ENCODE assay signal across 22 cellular contexts in the genomic region with DNA sequence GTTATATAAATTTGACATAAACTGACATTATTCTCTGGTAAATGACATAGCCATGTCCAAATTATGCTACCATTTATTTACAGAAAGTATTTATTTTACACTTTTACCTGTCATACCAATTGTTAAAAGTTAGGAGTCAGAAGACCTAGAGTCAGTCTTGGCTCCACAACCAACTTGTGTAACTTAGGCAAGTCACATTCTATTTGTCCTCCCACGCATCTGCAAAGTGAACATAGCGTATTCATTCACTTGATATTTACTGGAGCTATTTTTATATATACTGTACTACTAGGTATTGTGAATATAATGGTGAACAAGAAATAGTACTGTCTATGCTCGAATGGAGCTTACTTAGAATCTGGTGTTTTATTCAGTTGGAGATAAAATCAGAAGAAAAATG.
"Had no signal": no experiment of that assay in that cellular context is flagged by ENCODE, and none has a peak within 500 bp of the region (broad histone marks: within the 10 kb centered on the region; RNA-seq: fewer than 3 reads in every experiment).

No MANE protein-coding gene starts in this region.

- H3K27me3 ChIP-seq: ascending aorta, tibial artery had no signal

- H3K4me3 Mint-ChIP-seq: activated B cell treated with CpG ODN at 0.5 μM for 24 hours; activated CD4-positive, alpha-beta T cell treated with anti-CD3 and anti-CD28 coated beads for 36 hours; activated T-cell treated with anti-CD3 and anti-CD28 coated beads, Interleukin-2, amount 50 U/mL, for 24 hours; activated T-helper 17 cell treated with anti-CD3 and anti-CD28 coated beads, Interleukin-2, amount 50 U/mL, for 72 hours; endodermal cell; memory B cell; natural killer cell treated with Interleukin-12 subunit alpha and Interleukin-12 subunit beta and Interleukin-15 and Interleukin-18, amount 100 ng/mL, for 72 hours; stimulated activated naive CD8-positive, alpha-beta T cell treated with anti-CD3 and anti-CD28 coated beads, Interleukin-15, Interleukin-2, amounts not matched to agents 100 ng/mL and 50 ng/mL, for 24 hours; T-helper 1 cell treated with Interleukin-12 subunit alpha and Interleukin-12 subunit beta and Interleukin-4 antibody, amounts not matched to agents 30 μg/mL and 1 μg/mL, for 36 hours had no signal

- H3K27ac Mint-ChIP-seq: activated B cell treated with CpG ODN at 0.5 μM for 24 hours; activated CD4-positive, alpha-beta T cell treated with anti-CD3 and anti-CD28 coated beads for 36 hours; activated naive CD4-positive, alpha-beta T cell treated with anti-CD3 and anti-CD28 coated beads, Interleukin-2, amount 50 U/mL, for 72 hours; activated T-cell treated with anti-CD3 and anti-CD28 coated beads, Interleukin-2, amount 50 U/mL, for 24 hours; activated T-helper 17 cell treated with anti-CD3 and anti-CD28 coated beads, Interleukin-2, amount 50 U/mL, for 72 hours; endodermal cell; memory B cell; natural killer cell treated with Interleukin-12 subunit alpha and Interleukin-12 subunit beta and Interleukin-15 and Interleukin-18, amount 100 ng/mL, for 72 hours; progenitor cell of endocrine pancreas; stimulated activated naive CD8-positive, alpha-beta T cell treated with anti-CD3 and anti-CD28 coated beads, Interleukin-15, Interleukin-2, amounts not matched to agents 100 ng/mL and 50 ng/mL, for 24 hours; T-helper 1 cell treated with Interleukin-12 subunit alpha and Interleukin-12 subunit beta and Interleukin-4 antibody, amounts not matched to agents 30 μg/mL and 1 μg/mL, for 36 hours had no signal

- H3K4me1 Mint-ChIP-seq: activated B cell treated with CpG ODN at 0.5 μM for 24 hours; activated CD4-positive, alpha-beta T cell treated with anti-CD3 and anti-CD28 coated beads for 36 hours; activated T-helper 17 cell treated with anti-CD3 and anti-CD28 coated beads, Interleukin-2, amount 50 U/mL, for 72 hours; endodermal cell; memory B cell had no signal

- H3K9me3 Mint-ChIP-seq: activated B cell treated with CpG ODN at 0.5 μM for 24 hours; activated naive CD4-positive, alpha-beta T cell treated with anti-CD3 and anti-CD28 coated beads, Interleukin-2, amount 50 U/mL, for 72 hours; activated T-cell treated with anti-CD3 and anti-CD28 coated beads, Interleukin-2, amount 50 U/mL, for 24 hours; activated T-helper 17 cell treated with anti-CD3 and anti-CD28 coated beads, Interleukin-2, amount 50 U/mL, for 72 hours; endodermal cell; memory B cell; natural killer cell treated with Interleukin-12 subunit alpha and Interleukin-12 subunit beta and Interleukin-15 and Interleukin-18, amount 100 ng/mL, for 72 hours; stimulated activated naive CD8-positive, alpha-beta T cell treated with anti-CD3 and anti-CD28 coated beads, Interleukin-15, Interleukin-2, amounts not matched to agents 100 ng/mL and 50 ng/mL, for 24 hours; T-helper 1 cell treated with Interleukin-12 subunit alpha and Interleukin-12 subunit beta and Interleukin-4 antibody, amounts not matched to agents 30 μg/mL and 1 μg/mL, for 36 hours had no signal

- ATAC-seq: activated CD4-positive, alpha-beta T cell treated with anti-CD3 and anti-CD28 coated beads for 36 hours; activated naive CD4-positive, alpha-beta T cell treated with anti-CD3 and anti-CD28 coated beads, Interleukin-2, amount 50 U/mL, for 72 hours; activated T-helper 17 cell treated with anti-CD3 and anti-CD28 coated beads, Interleukin-2, amount 50 U/mL, for 72 hours; left ventricle myocardium superior; natural killer cell treated with Interleukin-12 subunit alpha and Interleukin-12 subunit beta and Interleukin-15 and Interleukin-18, amount 100 ng/mL, for 72 hours had no signal

- H3K27me3 Mint-ChIP-seq: activated B cell treated with CpG ODN at 0.5 μM for 24 hours; activated CD4-positive, alpha-beta T cell treated with anti-CD3 and anti-CD28 coated beads for 36 hours; activated T-cell treated with anti-CD3 and anti-CD28 coated beads, Interleukin-2, amount 50 U/mL, for 24 hours; activated T-helper 17 cell treated with anti-CD3 and anti-CD28 coated beads, Interleukin-2, amount 50 U/mL, for 72 hours; memory B cell; natural killer cell treated with Interleukin-12 subunit alpha and Interleukin-12 subunit beta and Interleukin-15 and Interleukin-18, amount 100 ng/mL, for 72 hours; progenitor cell of endocrine pancreas; stimulated activated naive CD8-positive, alpha-beta T cell treated with anti-CD3 and anti-CD28 coated beads, Interleukin-15, Interleukin-2, amounts not matched to agents 100 ng/mL and 50 ng/mL, for 24 hours had no signal

- H3K9me3 ChIP-seq: ascending aorta, tibial artery had no signal

- DNase-seq: activated B cell treated with CpG ODN at 0.5 μM for 24 hours; activated CD4-positive, alpha-beta T cell treated with anti-CD3 and anti-CD28 coated beads for 36 hours; activated CD4-positive, alpha-beta T cell treated with anti-CD3 and anti-CD28 coated beads, Interleukin-2, amount 50 U/mL, for 4 hours; activated CD8-positive, alpha-beta memory T cell treated with anti-CD3 and anti-CD28 coated beads for 24 hours; activated CD8-positive, alpha-beta memory T cell treated with anti-CD3 and anti-CD28 coated beads, Interleukin-2, amount 50 U/mL, for 4 hours; activated T-cell treated with anti-CD3 and anti-CD28 coated beads, Interleukin-2, amount 50 U/mL, for 24 hours; endodermal cell; hypothalamus; left ventricle myocardium superior; stimulated activated CD4-positive, alpha-beta T cell treated with anti-CD3 and anti-CD28 coated beads, Interleukin-4, amount 100 ng/mL, for 4 hours; substantia nigra; tibial artery had no signal

- H3K4me3 ChIP-seq: ascending aorta, coronary artery, tibial artery had no signal

- H3K27ac ChIP-seq: epithelial cell of prostate had no signal
